21 cellular contexts compared by ENCODE assay signal in the genomic region with DNA sequence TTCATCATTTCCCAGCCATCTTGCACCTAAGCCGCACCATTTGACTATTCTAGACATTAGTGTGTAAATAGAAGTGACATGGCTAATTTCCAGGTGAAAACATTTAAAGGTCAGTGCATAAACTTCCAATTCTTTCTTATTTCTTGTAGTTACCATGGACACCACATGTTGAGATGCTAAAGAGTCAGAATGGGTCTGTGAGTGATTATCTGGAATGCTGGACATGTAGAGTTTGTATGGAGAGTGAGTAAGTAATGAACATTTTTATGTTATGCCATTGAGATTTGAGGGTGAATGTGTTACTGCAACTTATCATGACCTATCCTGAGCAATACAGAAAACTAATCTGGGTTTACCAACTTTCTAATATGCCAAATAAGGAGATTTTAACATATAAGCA.
"Had no signal": no experiment of that assay in that cellular context is flagged by ENCODE, and none has a peak within 500 bp of the region (broad histone marks: within the 10 kb centered on the region; RNA-seq: fewer than 3 reads in every experiment).

No MANE protein-coding gene starts in this region.

- H3K27me3 ChIP-seq: adrenal gland, ascending aorta, right lobe of liver, upper lobe of left lung had no signal

- H3K9me3 ChIP-seq: adrenal gland, right lobe of liver, upper lobe of left lung had no signal

- H3K4me3 ChIP-seq: adrenal gland, ascending aorta, right lobe of liver, upper lobe of left lung had no signal

- H3K27ac ChIP-seq: adrenal gland, ascending aorta, right lobe of liver, upper lobe of left lung had no signal

- H3K4me1 ChIP-seq: adrenal gland, right lobe of liver, upper lobe of left lung had no signal

- H3K36me3 ChIP-seq: adrenal gland, ascending aorta, right lobe of liver, upper lobe of left lung had no signal

- FAIRE-seq: endometrium, frontal cortex had no signal

- ATAC-seq: activated T-helper 17 cell treated with anti-CD3 and anti-CD28 coated beads, Interleukin-2, amount 50 U/mL, for 72 hours; left cardiac atrium; right lobe of liver; WTC11 had no signal

- DNase-seq: activated T-cell treated with anti-CD3 and anti-CD28 coated beads, Interleukin-2, amount 50 U/mL, for 24 hours; adrenal gland; effector CD4-positive, alpha-beta T cell; erythroblast; glutamatergic neuron; hypothalamus; left cardiac atrium; nephron progenitor cell; nucleus accumbens; posterior cingulate gyrus; right lobe of liver; stimulated activated CD4-positive, alpha-beta T cell treated with anti-CD3 and anti-CD28 coated beads, Interleukin-4, amount 100 ng/mL, for 1 hour; stimulated activated naive CD4-positive, alpha-beta T cell treated with Interleukin-2 at 50 U/mL for 16 hours; T-helper 1 cell; T-helper 9 cell; upper lobe of left lung had no signal
